Comparison of ENCODE assay signal across 24 cellular contexts in the genomic region with DNA sequence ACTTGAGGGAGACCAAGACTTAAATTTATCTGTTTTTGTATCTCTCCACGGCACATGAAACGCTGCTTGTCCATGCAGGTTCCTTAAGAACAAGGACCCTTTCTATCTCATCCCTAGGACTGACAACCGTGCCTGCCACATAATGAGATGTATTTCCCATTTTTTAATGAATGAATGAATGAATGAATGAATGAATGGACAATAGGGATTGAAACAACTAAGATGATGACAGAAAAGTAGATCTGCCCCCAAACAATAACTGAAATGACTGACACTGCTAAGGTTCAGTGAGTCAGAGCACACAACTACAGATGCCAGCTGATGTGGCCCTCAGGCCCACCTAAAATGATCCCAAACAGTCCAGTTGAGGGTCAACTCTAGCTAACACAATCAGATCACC.
DNase-seq lines count a peak whose midpoint lies in the region; ATAC-seq, FAIRE-seq and TF ChIP-seq lines count a peak whose summit lies in the region.
"Had no signal": no experiment of that assay in that cellular context is flagged by ENCODE, and none has a peak within 500 bp of the region (broad histone marks: within the 10 kb centered on the region; RNA-seq: fewer than 3 reads in every experiment).

No MANE protein-coding gene starts in this region.

- H3K4me1 Mint-ChIP-seq in MCF 10A (ENCODE audit: insufficient read depth, unreplicated experiment) = peaks cover 6% of the 10 kb centered on the region
- peaks cover 12 to 38% (median 26%) of the 10 kb centered on the region in 4 donors for H3K4me1 Mint-ChIP-seq in CD4-positive, CD25-positive, alpha-beta regulatory T cell

- 82% methylated on average over 3 of the region's 3 CpGs for WGBS in K562 (ENCODE audit: insufficient coverage, low coverage, missing lambda C conversion rate)

- POLR2A ChIA-PET in MCF 10A (lab: Yijun Ruan, JAX) = no interaction called here
- POLR2A ChIA-PET in K562 (lab: Yijun Ruan, JAX) = no interaction called here
- POLR2A ChIA-PET in OCI-LY7 (lab: Charles Lee) = no interaction called here

- H3K36me3 Mint-ChIP-seq in MCF 10A (ENCODE audit: insufficient read depth, unreplicated experiment) = peaks cover 10% of the 10 kb centered on the region
- H3K36me3 Mint-ChIP-seq in CD4-positive, CD25-positive, alpha-beta regulatory T cell = peaks cover 46% of the 10 kb centered on the region

- no peak overlapping the region for H3K9ac ChIP-seq in K562 (ENCODE audit: insufficient read depth in 1 of 2, low read depth in 2 of 2, low read length in 2 of 2)
- H3K9ac ChIP-seq: BLaER1, GM23248 had no signal

- in situ Hi-C loops in K562 (cut with MboI) = no loop called here

- CTCF ChIA-PET in MCF 10A (lab: Yijun Ruan, JAX) (interaction anchor here (0.6 kb wide), 2 partner anchors 71 to 86 kb away, joined by 3 read pairs; no protein-coding TSS in a partner anchor), K562 (lab: Yijun Ruan, JAX; ENCODE audit: low intra/inter-chr PET ratio) (no interaction called here), OCI-LY7 (lab: Charles Lee; ENCODE audit: unreplicated experiment) (no interaction called here)

- TF ChIP-seq EP300 in K562 (IDR thresholded peaks at IDR 0.05; ENCODE audit: low read length) = no peak

- H3K9me3 Mint-ChIP-seq in MCF 10A (ENCODE audit: unreplicated experiment) = no peaks in the 10 kb centered on the region
- peaks cover 0 to 1% (median 0%) of the 10 kb centered on the region in 7 donors for H3K9me3 Mint-ChIP-seq in CD4-positive, CD25-positive, alpha-beta regulatory T cell
- H3K9me3 Mint-ChIP-seq: CD4-positive, alpha-beta T cell; CD8-positive, alpha-beta memory T cell had no signal

- H3K36me3 ChIP-seq in breast epithelium = peaks cover 3% of the 10 kb centered on the region
- peaks cover 25% of the 10 kb centered on the region for H3K36me3 ChIP-seq in CD4-positive, CD25-positive, alpha-beta regulatory T cell (ENCODE audit: control insufficient read depth, insufficient read depth, low read length)
- peaks cover 25% of the 10 kb centered on the region; the same call in 2 of the 3 replicates for H3K36me3 ChIP-seq in K562 (ENCODE audit: control insufficient read depth, insufficient read depth, low read length)
- peaks cover 34% of the 10 kb centered on the region for H3K36me3 ChIP-seq in OCI-LY7 (ENCODE audit: insufficient read depth, low read length)

- H3K9me1 ChIP-seq in K562 (ENCODE audit: control insufficient read depth, insufficient read depth, low read length) = no peaks in the 10 kb centered on the region

- H4K20me1 ChIP-seq in K562 (replicated peaks; ENCODE audit: control insufficient read depth, insufficient read depth, low read length) = no peaks in the 10 kb centered on the region
- H4K20me1 ChIP-seq in OCI-LY7 (ENCODE audit: insufficient read depth, low read length) = no peaks in the 10 kb centered on the region
- H4K20me1 ChIP-seq: BLaER1 had no signal

- H3K27ac Mint-ChIP-seq in MCF 10A (ENCODE audit: low read depth, unreplicated experiment) = peak overlapping the region; percentile 4
- H3K27ac Mint-ChIP-seq in CD4-positive, CD25-positive, alpha-beta regulatory T cell = peak overlapping the region in 2 of 3 donors; percentile 1 to 31
- H3K27ac Mint-ChIP-seq: B cell; CD4-positive, alpha-beta T cell had no signal

- no peak for TF ChIP-seq RAD21 in K562 (CRISPR knock-in tag; conservative IDR thresholded peaks at IDR 0.05 in 1 of 2, IDR thresholded peaks at IDR 0.05 in 1 of 2)

- no peaks in the 10 kb centered on the region for H3K27me3 Mint-ChIP-seq in MCF 10A (ENCODE audit: insufficient read depth, unreplicated experiment)
- H3K27me3 Mint-ChIP-seq in CD4-positive, CD25-positive, alpha-beta regulatory T cell = no peaks in the 10 kb centered on the region
- H3K27me3 Mint-ChIP-seq: B cell; CD4-positive, alpha-beta T cell; CD8-positive, alpha-beta memory T cell had no signal

- no peak overlapping the region for H3K4me3 Mint-ChIP-seq in MCF 10A (ENCODE audit: unreplicated experiment)
- H3K4me3 Mint-ChIP-seq in CD4-positive, CD25-positive, alpha-beta regulatory T cell = no peak overlapping the region
- H3K4me3 Mint-ChIP-seq: B cell; CD4-positive, alpha-beta T cell; CD8-positive, alpha-beta memory T cell had no signal

- no peaks in the 10 kb centered on the region for H3K9me2 ChIP-seq in OCI-LY7 (ENCODE audit: insufficient read depth, low read length)

- H2AFZ ChIP-seq in K562 (ENCODE audit: low read depth, low read length) (no peak overlapping the region), OCI-LY7 (ENCODE audit: low read length) (no peak overlapping the region)
- H2AFZ ChIP-seq: GM23248 had no signal

- H3K4me1 ChIP-seq in breast epithelium = no peaks in the 10 kb centered on the region
- H3K4me1 ChIP-seq in CD4-positive, CD25-positive, alpha-beta regulatory T cell (ENCODE audit: control insufficient read depth, insufficient read depth, low read length, poor library complexity, severe bottlenecking) = no peaks in the 10 kb centered on the region
- H3K4me1 ChIP-seq in K562 (replicated peaks in 1 of 2; ENCODE audit: control insufficient read depth in 2 of 2, insufficient read depth in 2 of 2, low read length in 2 of 2) = no peaks in the 10 kb centered on the region; a peak in 2 of 5 replicates
- H3K4me1 ChIP-seq in OCI-LY7 (ENCODE audit: insufficient read depth, low read length, poor library complexity, severe bottlenecking) = no peaks in the 10 kb centered on the region
- H3K4me1 ChIP-seq: BLaER1 had no signal

- H3K4me3 ChIP-seq in breast epithelium (no peak overlapping the region), K562 (no peak overlapping the region), OCI-LY7 (ENCODE audit: low read depth, low read length, poor library complexity, severe bottlenecking) (no peak overlapping the region)
- no peak overlapping the region for H3K4me3 ChIP-seq in CD4-positive, CD25-positive, alpha-beta regulatory T cell (ENCODE audit: low read depth, low read length)
- H3K4me3 ChIP-seq: BLaER1, GM23248 had no signal

- intact Hi-C loops in MCF 10A (cut with micrococcal nuclease) (no loop called here), breast epithelium (cut with DNase I; ENCODE audit: low total_unique reads) (no loop called here), K562 (cut with micrococcal nuclease) (no loop called here), OCI-LY7 (cut with micrococcal nuclease; ENCODE audit: unreplicated experiment) (no loop called here)

- H3K79me2 ChIP-seq in K562 (ENCODE audit: control insufficient read depth, insufficient read depth, low read length) = no peaks in the 10 kb centered on the region
- H3K79me2 ChIP-seq in OCI-LY7 (ENCODE audit: insufficient read depth, low read depth, low read length) = no peaks in the 10 kb centered on the region

- H3K27ac ChIP-seq in breast epithelium (no peak overlapping the region), K562 (ENCODE audit: extremely low read depth, low read depth, low read length) (no peak overlapping the region), OCI-LY7 (ENCODE audit: low read depth, low read length, poor library complexity, severe bottlenecking) (no peak overlapping the region)
- H3K27ac ChIP-seq in CD4-positive, CD25-positive, alpha-beta regulatory T cell (ENCODE audit: insufficient read depth, low read length, poor library complexity, severe bottlenecking) = no peak overlapping the region
- H3K27ac ChIP-seq: 22Rv1, BLaER1, C4-2B, GM23248 had no signal

- no peaks in the 10 kb centered on the region for H3K27me3 ChIP-seq in breast epithelium
- no peaks in the 10 kb centered on the region for H3K27me3 ChIP-seq in CD4-positive, CD25-positive, alpha-beta regulatory T cell (ENCODE audit: control insufficient read depth, insufficient read depth, low read length)
- H3K27me3 ChIP-seq in K562 (ENCODE audit: control insufficient read depth in 2 of 2, insufficient read depth in 2 of 2, low read length in 2 of 2) = no peaks in the 10 kb centered on the region
- H3K27me3 ChIP-seq: BLaER1 had no signal

- H3K9me3 ChIP-seq in breast epithelium (no peaks in the 10 kb centered on the region), K562 (replicated peaks; ENCODE audit: control insufficient read depth, insufficient read depth, low read depth, low read length) (no peaks in the 10 kb centered on the region; the same call in 1 of the 2 replicates), OCI-LY7 (ENCODE audit: low read length) (no peaks in the 10 kb centered on the region)
- H3K9me3 ChIP-seq in CD4-positive, CD25-positive, alpha-beta regulatory T cell (ENCODE audit: control insufficient read depth in 2 of 2, low read length in 2 of 2) = no peaks in the 10 kb centered on the region
- H3K9me3 ChIP-seq: BLaER1 had no signal

- TF ChIP-seq CTCF in MCF 10A (IDR thresholded peaks at IDR 0.05; ENCODE audit: unreplicated experiment) (no peak), breast epithelium (IDR thresholded peaks at IDR 0.05) (no peak), K562 (IDR thresholded peaks at IDR 0.05 in 2 of 3, conservative IDR thresholded peaks at IDR 0.05 in 1 of 3; ENCODE audit: insufficient read depth in 2 of 3, low read depth in 1 of 3, low read length in 3 of 3) (no peak), OCI-LY7 (conservative IDR thresholded peaks at IDR 0.05; ENCODE audit: low read length) (no peak)

- peak; percentile 35 for FAIRE-seq in GM18507 (lab: Jason Lieb, UNC)
- no peak for FAIRE-seq in K562 (lab: Jason Lieb, UNC)
- FAIRE-seq: A204.1, D721Med, H1 had no signal

- no TSS peak for BruUV-seq in MCF 10A (replicated peaks; lab: Mats Ljungman, UMichigan)
- no TSS peak for BruUV-seq in K562 (replicated peaks; lab: Mats Ljungman, UMichigan)
- BruUV-seq in OCI-LY7 (replicated peaks; lab: Mats Ljungman, UMichigan) = no TSS peak

- DNase-seq in MCF 10A (ENCODE audit: unreplicated experiment) (no peak), breast epithelium (ENCODE audit: low spot score in 2 of 2) (no peak), GM18507 (ENCODE audit: extremely low spot score, insufficient read length, low read depth) (no peak), K562 (ENCODE audit: extremely low read depth in 1 of 4, low spot score in 3 of 4) (no peak), GM03348 (ENCODE audit: low spot score) (no peak), OCI-LY7 (ENCODE audit: low spot score) (no peak)
- no peak for DNase-seq in CD4-positive, CD25-positive, alpha-beta regulatory T cell
- DNase-seq: CD4-positive, alpha-beta T cell; CD8-positive, alpha-beta memory T cell; DMS 273 treated with DMSO at 0.1 percent for 48 hours; DMS79; EL; GDM1; GM23248; H7; HCEC 1CT had no signal

- no peak overlapping the region for H3K4me2 ChIP-seq in K562 (ENCODE audit: insufficient read depth, low read length)
- no peak overlapping the region for H3K4me2 ChIP-seq in OCI-LY7 (ENCODE audit: low read length)
- H3K4me2 ChIP-seq: BLaER1 had no signal

- ATAC-seq in CD4-positive, CD25-positive, alpha-beta regulatory T cell (ENCODE audit: low read depth in 2 of 2) = no peak
- ATAC-seq in K562 (no peak), HG03039 (IDR thresholded peaks at IDR 0.05; ENCODE audit: unreplicated experiment) (no peak)

- TF ChIP-seq POLR2A in breast epithelium (IDR thresholded peaks at IDR 0.05) = no peak
- no peak for TF ChIP-seq POLR2A in K562 (conservative IDR thresholded peaks at IDR 0.05)

TF ChIP-seq in K562, 482 proteins besides CTCF, POLR2A, EP300 and RAD21 (continues in another document):
- TF ChIP-seq SRSF3 (IDR thresholded peaks at IDR 0.05; ENCODE audit: insufficient read depth, low read length) = no peak
